In genomic region chr4:56927196-56927595, GRCh38 we compare ENCODE assay signal across 20 cellular contexts. TPM values are rescaled to one million over a fixed set of nuclear protein-coding genes. Genes with fewer than 3 reads are reported as not detected.
DNase-seq lines count a peak whose midpoint lies in the region; ATAC-seq, FAIRE-seq and TF ChIP-seq lines count a peak whose summit lies in the region.
"Had no signal": no experiment of that assay in that cellular context is flagged by ENCODE, and none has a peak within 500 bp of the region (broad histone marks: within the 10 kb centered on the region; RNA-seq: fewer than 3 reads in every experiment).

No MANE protein-coding gene starts in this region.

- H2BK15ac ChIP-seq in IMR-90 (ENCODE audit: low read depth, low read length): no peak overlapping the region

- no peak overlapping the region for H2AFZ ChIP-seq in IMR-90 (replicated peaks; ENCODE audit: low read length, poor library complexity)

- in situ Hi-C loops in IMR-90 (cut with MboI; ENCODE audit: low sequenced_read_pairs): no loop called here
- in situ Hi-C loops in transverse colon (cut with MboI; ENCODE audit: low pct_ligation_motif_present in 1 of 4, low pct_unique_long_range_greater_than_20kb in 1 of 4, low sequenced_read_pairs in 3 of 4): no loop called here

- no peak for FAIRE-seq in A549 (lab: Jason Lieb, UNC)
- FAIRE-seq: A204.1, D721Med, G401.6, GM12891, GM19239 had no signal

- H3K9me1 ChIP-seq in IMR-90 (ENCODE audit: insufficient read depth, low read length): peaks cover 5% of the 10 kb centered on the region; the same call in 1 of the 2 replicates

- H3K23ac ChIP-seq in IMR-90 (ENCODE audit: low read depth, low read length): no peak overlapping the region

- TF ChIP-seq EP300 in A549 (IDR thresholded peaks at IDR 0.05) (no peak), transverse colon (IDR thresholded peaks at IDR 0.05; ENCODE audit: low read depth) (no peak)

- ATAC-seq in A549 (no peak), IMR-90 (ENCODE audit: low read depth) (no peak)
- ATAC-seq in activated naive CD4-positive, alpha-beta T cell treated with anti-CD3 and anti-CD28 coated beads, Interleukin-2, amount 50 U/mL, for 72 hours: no peak
- ATAC-seq: CD8-positive, alpha-beta T cell had no signal

- no peak overlapping the region for H3K4me3 ChIP-seq in A549
- H3K4me3 ChIP-seq in IMR-90 (ENCODE audit: insufficient read depth, low read depth, low read length): no peak overlapping the region
- H3K4me3 ChIP-seq in transverse colon: no peak overlapping the region
- H3K4me3 ChIP-seq: BLaER1 treated with 17β-estradiol and CSF1 and Interleukin-3, amounts not matched to agents 10 nM and 100 nM had no signal

- no peak overlapping the region for H4K91ac ChIP-seq in IMR-90 (ENCODE audit: insufficient read depth, low read depth, low read length)

- H3K27ac ChIP-seq in A549 (no peak overlapping the region), IMR-90 (ENCODE audit: insufficient read depth, low read length) (no peak overlapping the region), transverse colon (no peak overlapping the region)
- H3K27ac ChIP-seq: BLaER1 treated with 17β-estradiol and CSF1 and Interleukin-3, amounts not matched to agents 10 nM and 100 nM; C4-2B had no signal

- no peak overlapping the region for H3K56ac ChIP-seq in IMR-90 (ENCODE audit: extremely low read depth, insufficient read depth, low read length)

- H3K14ac ChIP-seq in IMR-90 (replicated peaks; ENCODE audit: low read depth, low read length): no peak overlapping the region

- dilution Hi-C loops in IMR-90 (cut with HindIII; ENCODE audit: low sequenced_read_pairs, unreplicated experiment): no loop called here

- peaks cover 17 to 38% of the 10 kb centered on the region in 2 donors for H3K36me3 Mint-ChIP-seq in activated naive CD4-positive, alpha-beta T cell treated with anti-CD3 and anti-CD28 coated beads, Interleukin-2, amount 50 U/mL, for 72 hours

- TF ChIP-seq POLR2A in A549 (IDR thresholded peaks at IDR 0.05; ENCODE audit: low read length) (no peak), IMR-90 (IDR thresholded peaks at IDR 0.05; ENCODE audit: low read depth, low read length) (no peak), transverse colon (IDR thresholded peaks at IDR 0.05) (no peak)

- peaks cover 3% of the 10 kb centered on the region; the same call in 1 of the 2 replicates for H4K20me1 ChIP-seq in IMR-90 (ENCODE audit: insufficient read depth, low read length)

- no peak overlapping the region for H2BK5ac ChIP-seq in IMR-90 (ENCODE audit: low read depth, low read length, poor library complexity, severe bottlenecking)

- no peaks in the 10 kb centered on the region for H3K9me3 Mint-ChIP-seq in activated naive CD4-positive, alpha-beta T cell treated with anti-CD3 and anti-CD28 coated beads, Interleukin-2, amount 50 U/mL, for 72 hours
- H3K9me3 Mint-ChIP-seq: CD4-positive, alpha-beta T cell; CD8-positive, alpha-beta T cell had no signal

- H2AK9ac ChIP-seq in IMR-90 (replicated peaks; ENCODE audit: low read depth, low read length, poor library complexity): no peak overlapping the region

- no peak for DNase-seq in A549 (ENCODE audit: low read depth in 1 of 2, low spot score in 1 of 2)
- DNase-seq in IMR-90: no peak
- DNase-seq in activated naive CD4-positive, alpha-beta T cell treated with anti-CD3 and anti-CD28 coated beads, Interleukin-2, amount 50 U/mL, for 72 hours (ENCODE audit: low spot score in 2 of 2): no peak
- no peak for DNase-seq in transverse colon
- DNase-seq: 8988T; AML-193; Caco-2; Calu3; CD4-positive, alpha-beta T cell; CD8-positive, alpha-beta T cell; DMS79 treated with DMSO at 0.1 percent for 48 hours; GF-D8 had no signal

- POLR2A ChIA-PET in A549 (lab: Yijun Ruan, JAX): no interaction called here
- POLR2A ChIA-PET in IMR-90 (lab: Charles Lee; ENCODE audit: unreplicated experiment): interaction anchor here (0.5 kb wide), 1 partner anchor 462 kb away, joined by 5 read pairs; no protein-coding TSS in a partner anchor

- H3K27me3 ChIP-seq in IMR-90 (ENCODE audit: control insufficient read depth, insufficient read depth, low read length) (no peaks in the 10 kb centered on the region), transverse colon (no peaks in the 10 kb centered on the region)
- H3K27me3 ChIP-seq: BLaER1 treated with 17β-estradiol and CSF1 and Interleukin-3, amounts not matched to agents 10 nM and 100 nM had no signal

- no peak overlapping the region for H2BK120ac ChIP-seq in IMR-90 (ENCODE audit: low read depth, low read length)

- peaks cover 34 to 55% of the 10 kb centered on the region in 2 experiments for H3K79me1 ChIP-seq in IMR-90 (ENCODE audit: low read depth in 1 of 2, low read length in 2 of 2)

- H2BK20ac ChIP-seq in IMR-90 (ENCODE audit: low read depth, low read length): no peak overlapping the region

- BruUV-seq in IMR-90 (replicated peaks; lab: Mats Ljungman, UMichigan): no TSS peak

- TF ChIP-seq RAD21 in A549 (conservative IDR thresholded peaks at IDR 0.05 in 1 of 2, IDR thresholded peaks at IDR 0.05 in 1 of 2) (no peak), IMR-90 (IDR thresholded peaks at IDR 0.05; ENCODE audit: low read length) (no peak)

- H2AK5ac ChIP-seq in IMR-90 (ENCODE audit: low read depth, low read length): no peak overlapping the region

- no peak overlapping the region for H3K18ac ChIP-seq in IMR-90 (ENCODE audit: low read depth, low read length)

- no peak overlapping the region for H4K5ac ChIP-seq in IMR-90 (ENCODE audit: low read depth, low read length)

- H4K8ac ChIP-seq in IMR-90 (ENCODE audit: low read depth in 2 of 2, low read length in 2 of 2): no peak overlapping the region

- no peak overlapping the region for H3K4ac ChIP-seq in IMR-90 (ENCODE audit: low read depth, low read length)

- H3K36me3 ChIP-seq in IMR-90 (ENCODE audit: control insufficient read depth, insufficient read depth, low read length) (peaks cover 35% of the 10 kb centered on the region), transverse colon (peaks cover 0 to 70% (median 21%) of the 10 kb centered on the region in 4 donors)

- H3K9me3 ChIP-seq in A549 (no peaks in the 10 kb centered on the region), IMR-90 (ENCODE audit: control insufficient read depth, insufficient read depth, low read length) (no peaks in the 10 kb centered on the region), transverse colon (no peaks in the 10 kb centered on the region)
- H3K9me3 ChIP-seq: BLaER1 treated with 17β-estradiol and CSF1 and Interleukin-3, amounts not matched to agents 10 nM and 100 nM; Caco-2 had no signal

- no peak overlapping the region for H3K27ac Mint-ChIP-seq in activated naive CD4-positive, alpha-beta T cell treated with anti-CD3 and anti-CD28 coated beads, Interleukin-2, amount 50 U/mL, for 72 hours
- H3K27ac Mint-ChIP-seq: B cell; CD4-positive, alpha-beta T cell; CD8-positive, alpha-beta T cell had no signal

- H3K4me1 ChIP-seq in A549 (no peaks in the 10 kb centered on the region), IMR-90 (ENCODE audit: control insufficient read depth, insufficient read depth, low read length) (no peaks in the 10 kb centered on the region), transverse colon (no peaks in the 10 kb centered on the region)
- H3K4me1 ChIP-seq: BLaER1 treated with 17β-estradiol and CSF1 and Interleukin-3, amounts not matched to agents 10 nM and 100 nM; Caco-2 had no signal

- intact Hi-C loops in IMR-90 (cut with micrococcal nuclease) (no loop called here), transverse colon (cut with DNase I; ENCODE audit: low total_unique reads) (no loop called here)

- H3K4me2 ChIP-seq in A549: no peak overlapping the region
- no peak overlapping the region for H3K4me2 ChIP-seq in IMR-90 (ENCODE audit: low read depth, low read length)
- H3K4me2 ChIP-seq: BLaER1 treated with 17β-estradiol and CSF1 and Interleukin-3, amounts not matched to agents 10 nM and 100 nM had no signal

- no peak for TF ChIP-seq CTCF in A549 (IDR thresholded peaks at IDR 0.05)
- no peak for TF ChIP-seq CTCF in IMR-90 (conservative IDR thresholded peaks at IDR 0.05; ENCODE audit: low read depth, low read length)
- no peak for TF ChIP-seq CTCF in transverse colon (IDR thresholded peaks at IDR 0.05)

- WGBS in A549 (ENCODE audit: missing lambda C conversion rate): 47% methylated on average over 2 of the region's 2 CpGs
- whole genome bisulfite sequencing in IMR-90 (ENCODE audit: extremely low coverage in 2 of 2, insufficient read length in 1 of 2), 2 experiments: no CpG with 5 or more reads among the region's 2 CpGs
- WGBS in transverse colon (ENCODE audit: low coverage in 1 of 2), 2 donors: 90 to 95% methylated on average over 2 of the region's 2 CpGs

- CTCF ChIA-PET in A549 (lab: Yijun Ruan, JAX) (no interaction called here), IMR-90 (lab: Yijun Ruan, JAX) (no interaction called here)

- H3K9ac ChIP-seq in IMR-90 (ENCODE audit: low read depth, low read length): no peak overlapping the region
- H3K9ac ChIP-seq: BLaER1 treated with 17β-estradiol and CSF1 and Interleukin-3, amounts not matched to agents 10 nM and 100 nM had no signal

RNA-seq across cellular contexts. Expression of gene REST, which starts 19.5 kb away (rescaled TPM):
- polyA plus RNA-seq in A549 (2011; rRNA removed): 18.4 and 18.6 TPM in 2 replicates
- polyA plus RNA-seq in A549 (2012; cell fraction: cytosol; rRNA removed): 2.8 and 3.5 TPM in 2 replicates
- polyA plus RNA-seq in A549 (2012; cell fraction: nucleus; rRNA removed): 2.2 and 2.6 TPM in 2 replicates
- polyA plus RNA-seq in A549 (2017; fragmentation: RNase III; extraction: RNeasy Plus Mini Kit Qiagen cat#74134 plus additional on column Dnase treatment): 7.4 to 8.8 TPM (median 8.2 TPM) in 3 replicates
- 25.6 and 28.9 TPM in 2 replicates for polyA minus RNA-seq in A549 (2011; rRNA and poly(A)+ RNA removed)
- total RNA-seq in IMR-90 (2012; rRNA removed): 60.5 and 66.9 TPM in 2 replicates
- polyA plus RNA-seq in IMR-90 (2012; rRNA removed): 10.0 and 10.1 TPM in 2 replicates
- 2.7 and 2.8 TPM in 2 replicates for polyA plus RNA-seq in IMR-90 (2012; cell fraction: cytosol; rRNA removed)
- polyA plus RNA-seq in IMR-90 (2012; cell fraction: nucleus; rRNA removed; ENCODE audit: low replicate concordance): 2.1 and 8.6 TPM in 2 replicates
- total RNA-seq in activated naive CD4-positive, alpha-beta T cell treated with anti-CD3 and anti-CD28 coated beads, Interleukin-2, amount 50 U/mL, for 72 hours: 10 to 100 TPM; 39.3 to 43.5 TPM
- total RNA-seq in transverse colon: 10 to 100 TPM; 18.7 to 47.8 (median 27.1) TPM

RNA-seq across cellular contexts. Expression of gene NOA1, which starts 50.2 kb away (rescaled TPM):
- polyA plus RNA-seq in A549 (2011; rRNA removed): 13.8 and 15.0 TPM in 2 replicates
- polyA plus RNA-seq in A549 (2012; cell fraction: cytosol; rRNA removed): 12.1 and 16.2 TPM in 2 replicates
- polyA plus RNA-seq in A549 (2012; cell fraction: nucleus; rRNA removed): 14.3 and 21.5 TPM in 2 replicates
- 11.3 to 12.7 TPM (median 12.4 TPM) in 3 replicates for polyA plus RNA-seq in A549 (2017; fragmentation: RNase III; extraction: RNeasy Plus Mini Kit Qiagen cat#74134 plus additional on column Dnase treatment)
- 6.4 and 6.5 TPM in 2 replicates for polyA minus RNA-seq in A549 (2011; rRNA and poly(A)+ RNA removed)
- 9.7 and 10.4 TPM in 2 replicates for total RNA-seq in IMR-90 (2012; rRNA removed)
- polyA plus RNA-seq in IMR-90 (2012; rRNA removed): 10.8 and 12.1 TPM in 2 replicates
- polyA plus RNA-seq in IMR-90 (2012; cell fraction: cytosol; rRNA removed): 6.4 and 10.7 TPM in 2 replicates
- 6.3 and 7.8 TPM in 2 replicates for polyA plus RNA-seq in IMR-90 (2012; cell fraction: nucleus; rRNA removed; ENCODE audit: low replicate concordance)
- 10 to 100 TPM; 31.4 to 31.8 TPM for total RNA-seq in activated naive CD4-positive, alpha-beta T cell treated with anti-CD3 and anti-CD28 coated beads, Interleukin-2, amount 50 U/mL, for 72 hours
- total RNA-seq in transverse colon: 10 to 100 TPM; 32.5 to 75.4 (median 39.6) TPM

RNA-seq across cellular contexts. Expression of gene POLR2B, which starts 51.5 kb away (rescaled TPM):
- polyA plus RNA-seq in A549 (2011; rRNA removed) (113 and 138 TPM in 2 replicates), A549 (2017; fragmentation: RNase III; extraction: RNeasy Plus Mini Kit Qiagen cat#74134 plus additional on column Dnase treatment) (82.2 to 84.9 TPM (median 83.5 TPM) in 3 replicates), IMR-90 (2012; rRNA removed) (62.3 and 74.0 TPM in 2 replicates)
- polyA plus RNA-seq in A549 (2012; cell fraction: cytosol; rRNA removed): 34.1 and 34.6 TPM in 2 replicates
- 31.1 and 48.5 TPM in 2 replicates for polyA plus RNA-seq in A549 (2012; cell fraction: nucleus; rRNA removed)
- 41.5 and 45.5 TPM in 2 replicates for polyA minus RNA-seq in A549 (2011; rRNA and poly(A)+ RNA removed)
- total RNA-seq in IMR-90 (2012; rRNA removed) (106 and 172 TPM in 2 replicates), transverse colon (10 to 100 TPM; 39.8 to 74.8 (median 53.4) TPM)
- 10.9 and 13.0 TPM in 2 replicates for polyA plus RNA-seq in IMR-90 (2012; cell fraction: cytosol; rRNA removed)
- 21.0 and 96.7 TPM in 2 replicates for polyA plus RNA-seq in IMR-90 (2012; cell fraction: nucleus; rRNA removed; ENCODE audit: low replicate concordance)
- total RNA-seq in activated naive CD4-positive, alpha-beta T cell treated with anti-CD3 and anti-CD28 coated beads, Interleukin-2, amount 50 U/mL, for 72 hours: 100 to 1,000 TPM; 133 to 142 TPM
